ENCODE assay signal across 27 cellular contexts in the genomic region with DNA sequence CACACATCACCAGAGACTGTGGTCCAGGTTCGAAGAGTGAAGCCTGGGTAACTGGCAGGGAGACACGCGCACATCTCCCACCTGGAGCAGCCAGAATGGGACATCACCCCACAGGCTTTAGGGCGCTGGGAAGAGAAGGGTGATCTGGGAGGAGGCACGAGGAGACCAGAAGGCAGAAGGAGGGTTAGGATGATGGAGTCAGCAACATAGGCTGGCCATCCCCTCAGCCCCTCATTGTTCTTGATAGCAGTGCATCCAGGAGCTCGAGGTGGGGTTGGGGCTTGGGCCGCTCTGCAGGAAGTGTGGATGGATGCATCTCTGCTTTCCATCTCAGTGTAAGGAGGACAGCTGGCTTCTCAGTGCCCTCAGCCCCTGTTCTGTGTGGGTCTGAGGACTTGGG. TPM values are rescaled to one million over a fixed set of nuclear protein-coding genes. Genes with fewer than 3 reads are reported as not detected.
A peak's percentile ranks its signal among the peaks of the same experiment; 100 is the strongest.
DNase-seq lines count a peak whose midpoint lies in the region; ATAC-seq, FAIRE-seq and TF ChIP-seq lines count a peak whose summit lies in the region.
"Had no signal": no experiment of that assay in that cellular context is flagged by ENCODE, and none has a peak within 500 bp of the region (broad histone marks: within the 10 kb centered on the region; RNA-seq: fewer than 3 reads in every experiment).

No MANE protein-coding gene starts in this region.

- TF ChIP-seq CTCF in natural killer cell (IDR thresholded peaks at IDR 0.05) = no peak

- POLR2A ChIA-PET in activated CD4-positive, alpha-beta T cell treated with anti-CD3 and anti-CD28 coated beads for 36 hours (lab: Charles Lee) = no interaction called here

- H3K27ac Mint-ChIP-seq in activated CD4-positive, alpha-beta T cell treated with anti-CD3 and anti-CD28 coated beads for 36 hours = no peak overlapping the region
- no peak overlapping the region for H3K27ac Mint-ChIP-seq in natural killer cell treated with Interleukin-12 subunit alpha and Interleukin-12 subunit beta and Interleukin-15 and Interleukin-18, amount 100 ng/mL, for 72 hours
- no peak overlapping the region for H3K27ac Mint-ChIP-seq in natural killer cell
- H3K27ac Mint-ChIP-seq: CD14-positive monocyte had no signal

- H3K4me3 Mint-ChIP-seq in activated CD4-positive, alpha-beta T cell treated with anti-CD3 and anti-CD28 coated beads for 36 hours = no peak overlapping the region
- H3K4me3 Mint-ChIP-seq in natural killer cell treated with Interleukin-12 subunit alpha and Interleukin-12 subunit beta and Interleukin-15 and Interleukin-18, amount 100 ng/mL, for 72 hours = no peak overlapping the region
- no peak overlapping the region for H3K4me3 Mint-ChIP-seq in natural killer cell
- H3K4me3 Mint-ChIP-seq: CD14-positive monocyte; CD8-positive, alpha-beta memory T cell had no signal

- intact Hi-C loops in activated CD4-positive, alpha-beta T cell treated with anti-CD3 and anti-CD28 coated beads for 36 hours (cut with DNase I, micrococcal nuclease) = no loop called here
- intact Hi-C loops in natural killer cell (cut with micrococcal nuclease) (no loop called here), sciatic nerve (cut with DNase I) (no loop called here)

- no peak for ATAC-seq in activated CD4-positive, alpha-beta T cell treated with anti-CD3 and anti-CD28 coated beads for 36 hours
- no peak for ATAC-seq in natural killer cell treated with Interleukin-12 subunit alpha and Interleukin-12 subunit beta and Interleukin-15 and Interleukin-18, amount 100 ng/mL, for 72 hours
- ATAC-seq in natural killer cell (no peak), sciatic nerve (no peak), GM21528 (IDR thresholded peaks at IDR 0.05; ENCODE audit: low FRiP score, unreplicated experiment) (no peak), HG03442 (IDR thresholded peaks at IDR 0.05; ENCODE audit: unreplicated experiment) (no peak)
- ATAC-seq: GM12878 had no signal

- no peaks in the 10 kb centered on the region for H3K4me1 Mint-ChIP-seq in activated CD4-positive, alpha-beta T cell treated with anti-CD3 and anti-CD28 coated beads for 36 hours
- H3K4me1 Mint-ChIP-seq in natural killer cell treated with Interleukin-12 subunit alpha and Interleukin-12 subunit beta and Interleukin-15 and Interleukin-18, amount 100 ng/mL, for 72 hours (ENCODE audit: low read depth in 2 of 2) = no peaks in the 10 kb centered on the region
- no peaks in the 10 kb centered on the region for H3K4me1 Mint-ChIP-seq in natural killer cell
- H3K4me1 Mint-ChIP-seq: CD8-positive, alpha-beta memory T cell had no signal

- no peaks in the 10 kb centered on the region for H3K27me3 Mint-ChIP-seq in activated CD4-positive, alpha-beta T cell treated with anti-CD3 and anti-CD28 coated beads for 36 hours
- peaks cover 0 to 3% of the 10 kb centered on the region in 2 donors for H3K27me3 Mint-ChIP-seq in natural killer cell treated with Interleukin-12 subunit alpha and Interleukin-12 subunit beta and Interleukin-15 and Interleukin-18, amount 100 ng/mL, for 72 hours
- no peaks in the 10 kb centered on the region for H3K27me3 Mint-ChIP-seq in natural killer cell (ENCODE audit: low read depth in 2 of 2)

- H3K9me3 Mint-ChIP-seq in activated CD4-positive, alpha-beta T cell treated with anti-CD3 and anti-CD28 coated beads for 36 hours (ENCODE audit: low read depth) = no peaks in the 10 kb centered on the region
- no peaks in the 10 kb centered on the region for H3K9me3 Mint-ChIP-seq in natural killer cell treated with Interleukin-12 subunit alpha and Interleukin-12 subunit beta and Interleukin-15 and Interleukin-18, amount 100 ng/mL, for 72 hours
- no peaks in the 10 kb centered on the region for H3K9me3 Mint-ChIP-seq in natural killer cell
- H3K9me3 Mint-ChIP-seq: CD14-positive monocyte; CD8-positive, alpha-beta memory T cell had no signal

- CTCF ChIA-PET in activated CD4-positive, alpha-beta T cell treated with anti-CD3 and anti-CD28 coated beads for 36 hours (lab: Charles Lee) = no interaction called here

- FAIRE-seq in urothelium cell line (lab: Jason Lieb, UNC) = no peak
- FAIRE-seq: GM12878, H1 had no signal

- peak; percentile 3 for DNase-seq in activated CD4-positive, alpha-beta T cell treated with anti-CD3 and anti-CD28 coated beads for 36 hours
- DNase-seq in activated CD4-positive, alpha-beta T cell treated with anti-CD3 and anti-CD28 coated beads for 1 hour = no peak
- peak; percentile 32 for DNase-seq in natural killer cell treated with Interleukin-12 subunit alpha and Interleukin-12 subunit beta and Interleukin-15 and Interleukin-18, amount 100 ng/mL, for 72 hours (ENCODE audit: low spot score)
- DNase-seq in natural killer cell (no peak), sciatic nerve (ENCODE audit: low spot score) (peak; percentile 18), urothelium cell line (ENCODE audit: low spot score) (no peak)
- DNase-seq: 8988T; ACHN; BE2C; CD8-positive, alpha-beta memory T cell; DMS 273 treated with DMSO at 0.1 percent for 48 hours; DMS79; EL; GDM1; HCEC 1CT; NCI-H1048; NCI-H1417; NCI-H1694; NCI-H2081; NCI-H2227 treated with DMSO at 0.1 percent for 48 hours; NCI-H526 treated with DMSO at 0.1 percent for 48 hours had no signal

- H3K36me3 Mint-ChIP-seq in activated CD4-positive, alpha-beta T cell treated with anti-CD3 and anti-CD28 coated beads for 36 hours (ENCODE audit: low read depth) = no peaks in the 10 kb centered on the region
- no peaks in the 10 kb centered on the region for H3K36me3 Mint-ChIP-seq in natural killer cell treated with Interleukin-12 subunit alpha and Interleukin-12 subunit beta and Interleukin-15 and Interleukin-18, amount 100 ng/mL, for 72 hours
- H3K36me3 Mint-ChIP-seq in natural killer cell = no peaks in the 10 kb centered on the region
- H3K36me3 Mint-ChIP-seq: CD14-positive monocyte; CD8-positive, alpha-beta memory T cell had no signal

RNA-seq across cellular contexts. Expression of a gene that starts 15.2 kb away (rescaled TPM):
- total RNA-seq in activated CD4-positive, alpha-beta T cell treated with anti-CD3 and anti-CD28 coated beads for 36 hours = not detected
- total RNA-seq in natural killer cell treated with Interleukin-12 subunit alpha and Interleukin-12 subunit beta and Interleukin-15 and Interleukin-18, amount 100 ng/mL, for 72 hours = not detected
- total RNA-seq in natural killer cell (not detected), sciatic nerve (not detected)
- total RNA-seq: CD8-positive, alpha-beta memory T cell; GM12878; H1; NCI-H460 had no signal

RNA-seq across cellular contexts. Expression of a gene that starts 46.9 kb away (rescaled TPM):
- not detected for total RNA-seq in activated CD4-positive, alpha-beta T cell treated with anti-CD3 and anti-CD28 coated beads for 36 hours
- total RNA-seq in natural killer cell treated with Interleukin-12 subunit alpha and Interleukin-12 subunit beta and Interleukin-15 and Interleukin-18, amount 100 ng/mL, for 72 hours = not detected
- not detected for total RNA-seq in natural killer cell
- not detected for total RNA-seq in sciatic nerve
- total RNA-seq: CD8-positive, alpha-beta memory T cell; GM12878; NCI-H460 had no signal

Comparison
In these comparisons a context has a peak if more than half of its experiments do, and no peak if none do; other contexts are left out.
1. DNase-seq: peak in activated CD4-positive, alpha-beta T cell treated with anti-CD3 and anti-CD28 coated beads for 36 hours (single experiment), natural killer cell treated with Interleukin-12 subunit alpha and Interleukin-12 subunit beta and Interleukin-15 and Interleukin-18, amount 100 ng/mL, for 72 hours (single experiment) and sciatic nerve (single experiment); none in activated CD4-positive, alpha-beta T cell treated with anti-CD3 and anti-CD28 coated beads for 1 hour (single experiment), natural killer cell (single experiment) and urothelium cell line (single experiment).